In genomic region chr2:187075106-187076070, GRCh38 we compare ENCODE assay signal across 17 cellular contexts.
DNase-seq lines count a peak whose midpoint lies in the region; ATAC-seq and TF ChIP-seq lines count a peak whose summit lies in the region.
"Had no signal": no experiment of that assay in that cellular context is flagged by ENCODE, and none has a peak within 500 bp of the region (broad histone marks: within the 10 kb centered on the region; RNA-seq: fewer than 3 reads in every experiment).

No MANE protein-coding gene starts in this region.

- intact Hi-C loops in Right ventricle myocardium superior (cut with DNase I), result no loop called here
- intact Hi-C loops in left colon (cut with DNase I, micrococcal nuclease), result no loop called here
- intact Hi-C loops in body of pancreas (cut with DNase I), result no loop called here

- no peak overlapping the region for H3K9ac ChIP-seq in duodenal mucosa (ENCODE audit: low read depth in 1 of 2, low read length in 2 of 2)
- H3K9ac ChIP-seq: BLaER1 had no signal

- H3K4me1 ChIP-seq in right atrium auricular region (no peaks in the 10 kb centered on the region), duodenal mucosa (ENCODE audit: control insufficient read depth in 1 of 2, insufficient read depth in 2 of 2, low read length in 2 of 2) (no peaks in the 10 kb centered on the region), body of pancreas (no peaks in the 10 kb centered on the region)
- H3K4me1 ChIP-seq: BLaER1, breast epithelium, esophagus squamous epithelium had no signal

- H3K27me3 ChIP-seq in right atrium auricular region (no peaks in the 10 kb centered on the region), duodenal mucosa (ENCODE audit: control insufficient read depth in 1 of 2, insufficient read depth in 2 of 2, low read length in 2 of 2) (no peaks in the 10 kb centered on the region), body of pancreas (no peaks in the 10 kb centered on the region)
- H3K27me3 ChIP-seq: BLaER1, breast epithelium, esophagus squamous epithelium had no signal

- H3K36me3 ChIP-seq in right atrium auricular region, result no peaks in the 10 kb centered on the region
- H3K36me3 ChIP-seq in duodenal mucosa (ENCODE audit: control insufficient read depth in 1 of 2, insufficient read depth in 2 of 2, low read length in 2 of 2), result no peaks in the 10 kb centered on the region
- H3K36me3 ChIP-seq in body of pancreas (replicated peaks in 1 of 2; ENCODE audit: insufficient read depth in 1 of 2, low read depth in 2 of 2), result no peaks in the 10 kb centered on the region
- H3K36me3 ChIP-seq: BLaER1, breast epithelium, esophagus squamous epithelium had no signal

- H3K4me3 ChIP-seq in right atrium auricular region (no peak overlapping the region), duodenal mucosa (ENCODE audit: low read depth in 1 of 2, low read length in 2 of 2) (peak overlapping the region; percentile 4 to 5), body of pancreas (no peak overlapping the region)
- H3K4me3 ChIP-seq: BLaER1, breast epithelium, esophagus squamous epithelium had no signal

- TF ChIP-seq POLR2A in body of pancreas (IDR thresholded peaks at IDR 0.05), result no peak

- WGBS in body of pancreas, 2 donors, result 36 to 40% methylated on average over 8 of the region's 8 CpGs

- TF ChIP-seq CTCF in right atrium auricular region (IDR thresholded peaks at IDR 0.05), result no peak
- TF ChIP-seq CTCF in body of pancreas (IDR thresholded peaks at IDR 0.05), result no peak

- H3K27ac ChIP-seq in right atrium auricular region (no peak overlapping the region), duodenal mucosa (ENCODE audit: low read depth, low read length) (no peak overlapping the region), body of pancreas (no peak overlapping the region)
- H3K27ac ChIP-seq: BLaER1, breast epithelium, esophagus squamous epithelium had no signal

- H3K9me3 ChIP-seq in right atrium auricular region, result peaks cover 0 to 11% of the 10 kb centered on the region in 2 donors
- no peaks in the 10 kb centered on the region for H3K9me3 ChIP-seq in duodenal mucosa (ENCODE audit: control insufficient read depth in 1 of 2, low read length in 2 of 2)
- no peaks in the 10 kb centered on the region for H3K9me3 ChIP-seq in body of pancreas
- H3K9me3 ChIP-seq: BLaER1, breast epithelium had no signal

- ATAC-seq in Right ventricle myocardium superior (ENCODE audit: poor library complexity) (peak; percentile 83), left colon (peak; percentile 99), body of pancreas (no peak), HG02884 (IDR thresholded peaks at IDR 0.05; ENCODE audit: unreplicated experiment) (no peak)

- in situ Hi-C loops in ACHN (cut with HindIII; ENCODE audit: low pct_ligation_motif_present, low pct_unique_long_range_greater_than_20kb, low sequenced_read_pairs), result no loop called here

- DNase-seq in Right ventricle myocardium superior (peak; percentile 39), right atrium auricular region (ENCODE audit: low spot score) (no peak), left colon (peak; percentile 37 to 64), body of pancreas (no peak), Kasumi-1 (lab: John Stamatoyannopoulos, UW) (no peak), ACHN (no peak)
- DNase-seq: activated B cell treated with CpG ODN at 0.5 μM for 24 hours; activated naive CD8-positive, alpha-beta T cell treated with anti-CD3 and anti-CD28 coated beads, Interleukin-2, amount 10 ng/mL, durations not matched to agents 7 days and 5 days; esophagus squamous epithelium; NCI-H2029 treated with DMSO at 0.1 percent for 48 hours; NCI-H510A; nephron progenitor cell; T-helper 2 cell had no signal

Comparison
In these comparisons a context has a peak if more than half of its experiments do, and no peak if none do; other contexts are left out.
1. DNase-seq: peak in Right ventricle myocardium superior (single experiment) and left colon (2 of 2); none in right atrium auricular region (single experiment), body of pancreas (0 of 4), Kasumi-1 (0 of 2) and ACHN (single experiment).
2. ATAC-seq: peak in Right ventricle myocardium superior (single experiment) and left colon (single experiment); none in body of pancreas (single experiment) and HG02884 (single experiment).
3. H3K4me3 ChIP-seq: peak in duodenal mucosa (2 of 2); none in right atrium auricular region (0 of 2) and body of pancreas (0 of 2).